ENCODE assay signal across 9 cellular contexts in genomic region chr1:57770772-57771171, GRCh38.
DNase-seq lines count a peak whose midpoint lies in the region; ATAC-seq and TF ChIP-seq lines count a peak whose summit lies in the region.
"Had no signal": no experiment of that assay in that cellular context is flagged by ENCODE, and none has a peak within 500 bp of the region (broad histone marks: within the 10 kb centered on the region; RNA-seq: fewer than 3 reads in every experiment).

No MANE protein-coding gene starts in this region.

- H3K27me3 Mint-ChIP-seq in endodermal cell (ENCODE audit: insufficient read depth), result no peaks in the 10 kb centered on the region
- H3K27me3 Mint-ChIP-seq in activated T-cell treated with anti-CD3 and anti-CD28 coated beads, Interleukin-2, amount 50 U/mL, for 72 hours (ENCODE audit: low read depth), result peaks cover 9% of the 10 kb centered on the region

- ATAC-seq in GM18873 (IDR thresholded peaks at IDR 0.05; ENCODE audit: low FRiP score, unreplicated experiment), result no peak
- ATAC-seq in activated T-cell treated with anti-CD3 and anti-CD28 coated beads, Interleukin-2, amount 50 U/mL, for 72 hours (replicated peaks in 1 of 2), result no peak

- no peak overlapping the region for H3K4me3 ChIP-seq in A673 (ENCODE audit: low read depth, low read length, poor library complexity, severe bottlenecking)
- H3K4me3 ChIP-seq in Loucy (ENCODE audit: low read length, poor library complexity, severe bottlenecking), result no peak overlapping the region
- H3K4me3 ChIP-seq in endodermal cell (ENCODE audit: low read length), result no peak overlapping the region
- no peak overlapping the region for H3K4me3 ChIP-seq in osteoblast (ENCODE audit: insufficient read depth, low read length)
- H3K4me3 ChIP-seq: ovary had no signal

- no peaks in the 10 kb centered on the region for H3K9me3 Mint-ChIP-seq in endodermal cell
- H3K9me3 Mint-ChIP-seq in activated T-cell treated with anti-CD3 and anti-CD28 coated beads, Interleukin-2, amount 50 U/mL, for 72 hours, result no peaks in the 10 kb centered on the region

- H3K4me2 ChIP-seq in Loucy (ENCODE audit: low read depth, low read length, poor library complexity, severe bottlenecking), result no peak overlapping the region
- no peak overlapping the region for H3K4me2 ChIP-seq in osteoblast (ENCODE audit: insufficient read depth, low read length)

- no peaks in the 10 kb centered on the region for H3K36me3 Mint-ChIP-seq in endodermal cell (ENCODE audit: low read depth)
- H3K36me3 Mint-ChIP-seq in activated T-cell treated with anti-CD3 and anti-CD28 coated beads, Interleukin-2, amount 50 U/mL, for 72 hours (ENCODE audit: insufficient read depth in 2 of 2), result no peaks in the 10 kb centered on the region

- H4K20me1 ChIP-seq in Loucy (ENCODE audit: insufficient read depth, low read length, poor library complexity, severe bottlenecking) (no peaks in the 10 kb centered on the region), osteoblast (ENCODE audit: insufficient read depth, low read length) (no peaks in the 10 kb centered on the region)

- H3K79me2 ChIP-seq in Loucy (ENCODE audit: insufficient read depth, low read length) (no peaks in the 10 kb centered on the region), osteoblast (ENCODE audit: insufficient read depth, low read length) (no peaks in the 10 kb centered on the region)

- POLR2A ChIA-PET in A673 (lab: Charles Lee; ENCODE audit: low non-redundant PET), result no interaction called here

- DNase-seq in A673 (ENCODE audit: low spot score) (peak; percentile 67), GM13977 (ENCODE audit: low spot score) (no peak), endodermal cell (no peak), COLO829 (ENCODE audit: low spot score) (no peak), osteoblast (ENCODE audit: insufficient read length, low spot score, missing footprints) (no peak)
- no peak for DNase-seq in activated T-cell treated with anti-CD3 and anti-CD28 coated beads, Interleukin-2, amount 50 U/mL, for 72 hours
- DNase-seq: ovary had no signal

- in situ Hi-C loops in GM13977 (cut with MboI; ENCODE audit: low pct_unique_long_range_greater_than_20kb, low sequenced_read_pairs, unreplicated experiment), result no loop called here

- TF ChIP-seq CTCF in A673 (conservative IDR thresholded peaks at IDR 0.05; ENCODE audit: low read depth, low read length) (peak; percentile 50), GM13977 (IDR thresholded peaks at IDR 0.05; ENCODE audit: extremely low read depth, insufficient read depth, missing control alignments) (peak; percentile 7), Loucy (conservative IDR thresholded peaks at IDR 0.05; ENCODE audit: low read length) (peak; percentile 63), endodermal cell (conservative IDR thresholded peaks at IDR 0.05) (peak; percentile 65), osteoblast (IDR thresholded peaks at IDR 0.05; ENCODE audit: extremely low read depth, low read depth, low read length) (no peak)

- H3F3A ChIP-seq in Loucy (ENCODE audit: low read depth), result no peaks in the 10 kb centered on the region

- H2AFZ ChIP-seq in Loucy (ENCODE audit: low read length) (no peak overlapping the region), osteoblast (ENCODE audit: low read length) (no peak overlapping the region)

- H3K9me3 ChIP-seq in A673 (ENCODE audit: low read depth, low read length, poor library complexity, severe bottlenecking), result no peaks in the 10 kb centered on the region
- H3K9me3 ChIP-seq in Loucy (ENCODE audit: insufficient read depth, low read depth, low read length), result no peaks in the 10 kb centered on the region
- no peaks in the 10 kb centered on the region for H3K9me3 ChIP-seq in endodermal cell (ENCODE audit: control insufficient read depth, low read length)
- H3K9me3 ChIP-seq in osteoblast (ENCODE audit: low read depth, low read length), result no peaks in the 10 kb centered on the region
- H3K9me3 ChIP-seq: ovary had no signal

- BruUV-seq in A673 (replicated peaks; lab: Mats Ljungman, UMichigan), result no TSS peak

- 95 to 97% methylated on average over 4 of the region's 4 CpGs for WGBS in endodermal cell (ENCODE audit: insufficient coverage in 1 of 2, insufficient read length in 1 of 2), 2 experiments

- H3K4me1 ChIP-seq in A673 (ENCODE audit: insufficient read depth, low read length, poor library complexity, severe bottlenecking), result no peaks in the 10 kb centered on the region
- peaks cover 23% of the 10 kb centered on the region for H3K4me1 ChIP-seq in Loucy (ENCODE audit: insufficient read depth, low read length, poor library complexity, severe bottlenecking)
- H3K4me1 ChIP-seq in endodermal cell (ENCODE audit: control insufficient read depth, insufficient read depth, low read length), result no peaks in the 10 kb centered on the region
- no peaks in the 10 kb centered on the region for H3K4me1 ChIP-seq in osteoblast (ENCODE audit: insufficient read depth, low read length)

- no peaks in the 10 kb centered on the region for H3K27me3 ChIP-seq in A673 (replicated peaks; ENCODE audit: insufficient read depth, low read depth, low read length, poor library complexity)
- H3K27me3 ChIP-seq in Loucy (ENCODE audit: insufficient read depth, low read length, poor library complexity, severe bottlenecking), result no peaks in the 10 kb centered on the region
- H3K27me3 ChIP-seq in endodermal cell (ENCODE audit: control insufficient read depth, insufficient read depth, low read length, poor library complexity, severe bottlenecking), result no peaks in the 10 kb centered on the region
- no peaks in the 10 kb centered on the region for H3K27me3 ChIP-seq in osteoblast (ENCODE audit: insufficient read depth, low read length)
- H3K27me3 ChIP-seq: ovary had no signal

- H3K36me3 ChIP-seq in A673 (ENCODE audit: insufficient read depth, low read length, poor library complexity, severe bottlenecking) (no peaks in the 10 kb centered on the region), Loucy (ENCODE audit: insufficient read depth, low read length) (no peaks in the 10 kb centered on the region), endodermal cell (ENCODE audit: control insufficient read depth, insufficient read depth, low read length) (no peaks in the 10 kb centered on the region), osteoblast (ENCODE audit: insufficient read depth, low read length) (no peaks in the 10 kb centered on the region)
- H3K36me3 ChIP-seq: ovary had no signal

- intact Hi-C loops in A673 (cut with micrococcal nuclease; ENCODE audit: unreplicated experiment), result no loop called here

- H3K4me3 Mint-ChIP-seq in endodermal cell, result no peak overlapping the region
- H3K4me3 Mint-ChIP-seq in activated T-cell treated with anti-CD3 and anti-CD28 coated beads, Interleukin-2, amount 50 U/mL, for 72 hours, result no peak overlapping the region

- CTCF ChIA-PET in A673 (lab: Charles Lee), result interaction anchor here (0.6 kb wide), 1 partner anchor 65 kb away, joined by 3 read pairs; no protein-coding TSS in a partner anchor

- H3K4me1 Mint-ChIP-seq in endodermal cell, result no peaks in the 10 kb centered on the region
- no peaks in the 10 kb centered on the region for H3K4me1 Mint-ChIP-seq in activated T-cell treated with anti-CD3 and anti-CD28 coated beads, Interleukin-2, amount 50 U/mL, for 72 hours (ENCODE audit: low read depth)

- no peak overlapping the region for H3K9ac ChIP-seq in Loucy (ENCODE audit: low read depth, low read length, poor library complexity, severe bottlenecking)
- no peak overlapping the region for H3K9ac ChIP-seq in endodermal cell (ENCODE audit: extremely low read depth, low read length, poor library complexity, severe bottlenecking)

- H3K27ac ChIP-seq in A673 (ENCODE audit: low read depth, low read length, poor library complexity, severe bottlenecking) (no peak overlapping the region), endodermal cell (ENCODE audit: low read depth, low read length) (no peak overlapping the region), osteoblast (ENCODE audit: low read depth, low read length) (no peak overlapping the region)
- H3K27ac ChIP-seq: ovary had no signal

- H3K9me2 ChIP-seq in Loucy (replicated peaks; ENCODE audit: low read depth, low read length), result no peaks in the 10 kb centered on the region

- no peak overlapping the region for H3K27ac Mint-ChIP-seq in endodermal cell
- H3K27ac Mint-ChIP-seq in activated T-cell treated with anti-CD3 and anti-CD28 coated beads, Interleukin-2, amount 50 U/mL, for 72 hours, result no peak overlapping the region
